Comparison of ENCODE assay signal across 12 cellular contexts in genomic region chr4:78667764-78668163, GRCh38.
DNase-seq lines count a peak whose midpoint lies in the region; ATAC-seq, FAIRE-seq and TF ChIP-seq lines count a peak whose summit lies in the region.
"Had no signal": no experiment of that assay in that cellular context is flagged by ENCODE, and none has a peak within 500 bp of the region (broad histone marks: within the 10 kb centered on the region; RNA-seq: fewer than 3 reads in every experiment).

No MANE protein-coding gene starts in this region.

- TF ChIP-seq POLR2A in GM18505 (IDR thresholded peaks at IDR 0.05; ENCODE audit: borderline replicate concordance, extremely low read depth, insufficient read depth, insufficient read length) = no peak

- peak; percentile 79 for ATAC-seq in GM18505 (IDR thresholded peaks at IDR 0.05; ENCODE audit: unreplicated experiment)
- peak; percentile 91 for ATAC-seq in GM21360 (IDR thresholded peaks at IDR 0.05; ENCODE audit: unreplicated experiment)
- ATAC-seq in HG03095 (IDR thresholded peaks at IDR 0.05; ENCODE audit: unreplicated experiment) = peak; percentile 84

- H3K27ac ChIP-seq in caudate nucleus (ENCODE audit: low read depth, low read length) = peak overlapping the region; percentile 12

- no peak for DNase-seq in caudate nucleus (lab: John Stamatoyannopoulos, UW)
- DNase-seq in stimulated activated CD4-positive, alpha-beta T cell treated with anti-CD3 and anti-CD28 coated beads, Interleukin-2, amount 100 ng/mL, for 48 hours = no peak
- no peak for DNase-seq in NCI-H2171 treated with DMSO at 0.1 percent for 48 hours (lab: John Stamatoyannopoulos, UW)
- no peak for DNase-seq in DMS53 treated with DMSO at 0.1 percent for 48 hours (lab: John Stamatoyannopoulos, UW; ENCODE audit: unreplicated experiment)
- DNase-seq in frontal cortex (ENCODE audit: low spot score in 2 of 2) = no peak
- DNase-seq: aorta; midbrain; NCI-H526 treated with DMSO at 0.1 percent for 48 hours; stimulated activated CD4-positive, alpha-beta T cell treated with anti-CD3 and anti-CD28 coated beads, Interleukin-1b, Interleukin-23, amount 100 ng/mL, for 48 hours had no signal

- FAIRE-seq in frontal cortex (lab: Jason Lieb, UNC) = no peak
